8 cellular contexts compared by ENCODE assay signal in genomic region chr15:40313531-40314398, GRCh38. TPM values are rescaled to one million over a fixed set of nuclear protein-coding genes. Genes with fewer than 3 reads are reported as not detected.
DNase-seq lines count a peak whose midpoint lies in the region; ATAC-seq and TF ChIP-seq lines count a peak whose summit lies in the region.

No MANE protein-coding gene starts in this region.

- H3K14ac ChIP-seq in H9 (ENCODE audit: insufficient read depth, low read length): no peak overlapping the region

- peak overlapping the region; percentile 57 for H3K9ac ChIP-seq in Loucy (ENCODE audit: low read depth, low read length, poor library complexity, severe bottlenecking)
- H3K9ac ChIP-seq in H9 (ENCODE audit: extremely low read depth, insufficient read length, low read length): no peak overlapping the region

- H3K79me2 ChIP-seq in Loucy (ENCODE audit: insufficient read depth, low read length): no peaks in the 10 kb centered on the region
- no peaks in the 10 kb centered on the region for H3K79me2 ChIP-seq in H9 (ENCODE audit: insufficient read depth, low read length)

- intact Hi-C loops in right cardiac atrium (cut with DNase I): loop anchor here in 1 of 4 donors (5.0 kb wide), 1 partner anchor 36 kb away; no protein-coding TSS in a partner anchor

- H3K4me3 ChIP-seq in Loucy (ENCODE audit: low read length, poor library complexity, severe bottlenecking) (peak overlapping the region; percentile 54), right cardiac atrium (ENCODE audit: low read length) (no peak overlapping the region)

- H3K23me2 ChIP-seq in H9 (ENCODE audit: insufficient read length, low read depth, low read length, poor library complexity, severe bottlenecking): no peaks in the 10 kb centered on the region

- H4K8ac ChIP-seq in H9 (replicated peaks; ENCODE audit: insufficient read length, low read depth, low read length): no peak overlapping the region

- peaks cover 36% of the 10 kb centered on the region for H3K4me1 ChIP-seq in Loucy (ENCODE audit: insufficient read depth, low read length, poor library complexity, severe bottlenecking)
- H3K4me1 ChIP-seq in right cardiac atrium (ENCODE audit: control insufficient read depth, insufficient read depth, low read length): no peaks in the 10 kb centered on the region
- H3K4me1 ChIP-seq in H9 (ENCODE audit: insufficient read depth, low read length): no peaks in the 10 kb centered on the region; the same call in 1 of the 2 replicates

- peaks cover 67% of the 10 kb centered on the region for H3K27me3 Mint-ChIP-seq in H9 (ENCODE audit: low read depth)

- peaks cover 16 to 20% of the 10 kb centered on the region in 2 experiments for H3K4me1 Mint-ChIP-seq in H9

- no peak overlapping the region for H3K4me3 Mint-ChIP-seq in H9

- H3K18ac ChIP-seq in H9 (ENCODE audit: insufficient read length, low read depth, low read length): no peak overlapping the region

- H3K4ac ChIP-seq in H9 (ENCODE audit: low read depth, low read length): no peak overlapping the region

- no peak overlapping the region for H2BK20ac ChIP-seq in H9 (ENCODE audit: low read depth, low read length, poor library complexity, severe bottlenecking)

- H3K9me3 Mint-ChIP-seq in H9: no peaks in the 10 kb centered on the region; a peak in 1 of 5 replicates

- no peak overlapping the region for H3K23ac ChIP-seq in H9 (ENCODE audit: insufficient read length, low read depth, low read length)

- WGBS in right cardiac atrium: 35% methylated on average over 10 of the region's 10 CpGs
- no CpG with 5 or more reads among the region's 10 CpGs for WGBS in H9 (ENCODE audit: extremely low coverage, insufficient read length, low lambda C conversion rate)

- no peaks in the 10 kb centered on the region for H3K36me3 Mint-ChIP-seq in H9 (ENCODE audit: insufficient read depth in 1 of 3, low read depth in 3 of 3)

- no peak overlapping the region for H4K5ac ChIP-seq in H9 (ENCODE audit: insufficient read length, low read depth, low read length)

- H3K27me3 ChIP-seq in Loucy (ENCODE audit: insufficient read depth, low read length, poor library complexity, severe bottlenecking) (no peaks in the 10 kb centered on the region), right cardiac atrium (ENCODE audit: control insufficient read depth, insufficient read depth) (no peaks in the 10 kb centered on the region), H9 (ENCODE audit: insufficient read depth, low read length) (no peaks in the 10 kb centered on the region)

- H3K9me3 ChIP-seq in Loucy (ENCODE audit: insufficient read depth, low read depth, low read length) (no peaks in the 10 kb centered on the region), right cardiac atrium (ENCODE audit: control insufficient read depth, low read length) (no peaks in the 10 kb centered on the region), H9 (ENCODE audit: control insufficient read depth, low read depth, low read length) (no peaks in the 10 kb centered on the region)

- POLR2A ChIA-PET in RWPE1 (lab: Yijun Ruan, JAX; ENCODE audit: low non-redundant PET): no interaction called here

- H2AK5ac ChIP-seq in H9 (ENCODE audit: insufficient read length, low read length): no peak overlapping the region

- no peaks in the 10 kb centered on the region for H3F3A ChIP-seq in Loucy (ENCODE audit: low read depth)

- H3K27ac Mint-ChIP-seq in H9: no peak overlapping the region; a peak in 1 of 7 replicates

- ATAC-seq in right cardiac atrium: peak; percentile 51 to 65
- no peak for ATAC-seq in GM19463 (IDR thresholded peaks at IDR 0.05; ENCODE audit: unreplicated experiment)
- ATAC-seq in HG03354 (IDR thresholded peaks at IDR 0.05; ENCODE audit: poor library complexity, severe bottlenecking, unreplicated experiment): no peak

- CTCF ChIA-PET in RWPE1 (lab: Yijun Ruan, JAX): interaction anchor here (0.9 to 1.8 kb wide), 6 partner anchors 8 to 97 kb away, joined by 3 to 7 read pairs (median 3); no protein-coding TSS in a partner anchor

- H3K56ac ChIP-seq in H9 (ENCODE audit: insufficient read length, low read depth, low read length): no peak overlapping the region

- no peak overlapping the region for H3T11ph ChIP-seq in H9 (ENCODE audit: low read length)

- no peak for TF ChIP-seq CTCF in Loucy (conservative IDR thresholded peaks at IDR 0.05; ENCODE audit: low read length)
- TF ChIP-seq CTCF in RWPE1 (conservative IDR thresholded peaks at IDR 0.05; ENCODE audit: low read depth): no peak
- TF ChIP-seq CTCF in H9 (conservative IDR thresholded peaks at IDR 0.05): no peak

- no peaks in the 10 kb centered on the region for H3K79me1 ChIP-seq in H9 (ENCODE audit: insufficient read depth, low read depth, low read length, poor library complexity, severe bottlenecking)

- H2AFZ ChIP-seq in Loucy (ENCODE audit: low read length) (peak overlapping the region; percentile 68; the same call in 1 of the 2 replicates), H9 (ENCODE audit: low read length) (no peak overlapping the region)

- H4K91ac ChIP-seq in H9 (ENCODE audit: insufficient read length, low read depth, low read length): no peak overlapping the region

- H2BK5ac ChIP-seq in H9 (ENCODE audit: insufficient read length, low read length): no peak overlapping the region

- H2BK120ac ChIP-seq in H9 (ENCODE audit: low read depth, low read length, poor library complexity, severe bottlenecking): no peak overlapping the region

- no peak overlapping the region for H2BK12ac ChIP-seq in H9 (ENCODE audit: insufficient read length, low read depth, low read length)

- H2BK15ac ChIP-seq in H9 (ENCODE audit: low read depth, low read length): no peak overlapping the region

- peak overlapping the region; percentile 69 for H3K4me2 ChIP-seq in Loucy (ENCODE audit: low read depth, low read length, poor library complexity, severe bottlenecking)
- no peak overlapping the region for H3K4me2 ChIP-seq in H9 (ENCODE audit: insufficient read depth, insufficient read length, low read length)

- no peaks in the 10 kb centered on the region for H4K20me1 ChIP-seq in Loucy (ENCODE audit: insufficient read depth, low read length, poor library complexity, severe bottlenecking)
- H4K20me1 ChIP-seq in H9 (ENCODE audit: control insufficient read depth, insufficient read depth, insufficient read length): no peaks in the 10 kb centered on the region

- peak; percentile 50 for DNase-seq in DMS153 (lab: John Stamatoyannopoulos, UW)
- DNase-seq in RWPE1 (ENCODE audit: low spot score): peak; percentile 78
- peak in 2 of 3 donors; percentile 52 to 81 for DNase-seq in right cardiac atrium
- no peak for DNase-seq in H9
- no peak for DNase-seq in RKO (ENCODE audit: low spot score)

- peak overlapping the region; percentile 76 for H3K27ac ChIP-seq in RWPE1
- peak overlapping the region; percentile 23 for H3K27ac ChIP-seq in right cardiac atrium (ENCODE audit: low read length)
- H3K27ac ChIP-seq in H9 (ENCODE audit: insufficient read length, low read depth, low read length): no peak overlapping the region

- H3K36me3 ChIP-seq in Loucy (ENCODE audit: insufficient read depth, low read length): no peaks in the 10 kb centered on the region

- no peaks in the 10 kb centered on the region for H3K9me2 ChIP-seq in Loucy (replicated peaks; ENCODE audit: low read depth, low read length)

RNA-seq across cellular contexts. Expression of gene PLCB2, which starts 6.0 kb away (rescaled TPM):
- total RNA-seq in right cardiac atrium (10 to 100 TPM; 11.5 to 28.9 (median 21.7) TPM), H9 (2021) (5.7 and 7.4 TPM in 2 replicates)
- polyA plus RNA-seq in right cardiac atrium: 18.5 TPM

RNA-seq across cellular contexts. Expression of gene INAFM2, which starts 9.7 kb away (rescaled TPM):
- 100 to 1,000 TPM in 1 of 4 donors, 10 to 100 TPM in 3; 72.6 to 115 (median 74.1) TPM for total RNA-seq in right cardiac atrium
- polyA plus RNA-seq in right cardiac atrium: 47.3 TPM
- total RNA-seq in H9 (2021): 23.1 and 25.4 TPM in 2 replicates

RNA-seq across cellular contexts. Expression of gene CCDC9B, which starts 27.0 kb away (rescaled TPM):
- total RNA-seq in right cardiac atrium: 100 to 1,000 TPM in 3 of 4 donors, 10 to 100 TPM in 1; 71.9 to 144 (median 131) TPM
- 99.7 TPM for polyA plus RNA-seq in right cardiac atrium
- 0.48 and 0.50 TPM in 2 replicates for total RNA-seq in H9 (2021)

RNA-seq across cellular contexts. Expression of gene ANKRD63, which starts 30.9 kb away (rescaled TPM):
- total RNA-seq in right cardiac atrium: 1 to 10 TPM in 3 of 4 donors, under 1 TPM in 1; 0.42 to 5.0 (median 4.4) TPM
- polyA plus RNA-seq in right cardiac atrium: 0.68 TPM
- total RNA-seq in H9 (2021): 0.26 and 0.46 TPM in 2 replicates

RNA-seq across cellular contexts. Expression of gene PHGR1, which starts 37.1 kb away (rescaled TPM):
- not detected for total RNA-seq in right cardiac atrium
- polyA plus RNA-seq in right cardiac atrium: not detected
- total RNA-seq in H9 (2021): not detected in 2 replicates

Comparison
In these comparisons a context has a peak if more than half of its experiments do, and no peak if none do; other contexts are left out.
1. DNase-seq: peak in DMS153 (single experiment), RWPE1 (single experiment) and right cardiac atrium (2 of 3); none in H9 (single experiment) and RKO (single experiment).
2. ATAC-seq: peak in right cardiac atrium (2 of 2); none in GM19463 (single experiment) and HG03354 (single experiment).
3. RNA of gene CCDC9B, which starts 27.0 kb away (total RNA-seq): 71.9 to 144 TPM in right cardiac atrium; 0.48 to 0.50 TPM in H9; every median in the first group is over 10 times any median in the second.